Comparison of ENCODE assay signal across 11 cellular contexts in the genomic region with DNA sequence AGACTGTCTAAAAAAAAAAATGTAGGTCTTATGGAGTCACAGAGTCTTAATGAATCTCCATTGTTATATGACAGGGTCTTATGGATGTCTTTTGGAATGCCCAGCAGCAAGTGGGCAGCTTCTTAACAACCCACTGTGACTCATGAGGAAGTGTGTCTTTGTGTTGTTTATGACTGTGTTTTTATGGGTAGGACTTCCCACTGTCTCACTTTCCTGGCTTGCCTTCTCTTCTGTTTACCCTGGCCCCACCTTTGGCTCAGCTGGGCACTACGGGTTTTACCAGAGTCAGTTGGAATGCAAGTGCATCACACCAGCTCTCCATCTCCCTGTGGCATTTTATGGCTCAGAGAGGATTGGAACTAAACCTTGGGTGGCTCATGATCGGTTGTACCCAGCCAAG.
A peak's percentile ranks its signal among the peaks of the same experiment; 100 is the strongest.
DNase-seq lines count a peak whose midpoint lies in the region; ATAC-seq, FAIRE-seq and TF ChIP-seq lines count a peak whose summit lies in the region.
"Had no signal": no experiment of that assay in that cellular context is flagged by ENCODE, and none has a peak within 500 bp of the region (broad histone marks: within the 10 kb centered on the region; RNA-seq: fewer than 3 reads in every experiment).

No MANE protein-coding gene starts in this region.

- peaks cover 5% of the 10 kb centered on the region for H3K9me3 ChIP-seq in mucosa of descending colon

- H3K4me1 ChIP-seq in mucosa of descending colon (ENCODE audit: low read depth), result peaks cover 19% of the 10 kb centered on the region

- peak; percentile 23 for FAIRE-seq in bronchial epithelial cell (lab: Jason Lieb, UNC)

- no peaks in the 10 kb centered on the region for H3K27me3 Mint-ChIP-seq in T-helper 2 cell treated with Interferon-gamma antibody and Interleukin-4, amounts not matched to agents 5 μg/mL and 100 μg/mL, for 36 hours (ENCODE audit: low read depth)
- H3K27me3 Mint-ChIP-seq in nephron progenitor cell (ENCODE audit: low read depth, poor library complexity), result no peaks in the 10 kb centered on the region

- H3K4me3 ChIP-seq in bronchial epithelial cell (ENCODE audit: low read depth, low read length), result no peak overlapping the region
- H3K4me3 ChIP-seq in mucosa of descending colon, result no peak overlapping the region
- H3K4me3 ChIP-seq: gastroesophageal sphincter had no signal

- H3K27ac Mint-ChIP-seq in T-helper 2 cell treated with Interferon-gamma antibody and Interleukin-4, amounts not matched to agents 5 μg/mL and 100 μg/mL, for 36 hours, result no peak overlapping the region
- H3K27ac Mint-ChIP-seq in nephron progenitor cell, result no peak overlapping the region
- H3K27ac Mint-ChIP-seq: activated T-cell treated with anti-CD3 and anti-CD28 coated beads, Interleukin-2, amount 50 U/mL, for 24 hours; CD8-positive, alpha-beta T cell had no signal

- DNase-seq in CD1c-positive myeloid dendritic cell (ENCODE audit: extremely low spot score) (peak; percentile 73), MV-4-11 (lab: John Stamatoyannopoulos, UW) (peak; percentile 44), bronchial epithelial cell (ENCODE audit: low read depth) (peak; percentile 90), mucosa of descending colon (peak; percentile 81 to 86 (median 82)), nephron progenitor cell (no peak)
- DNase-seq in activated naive CD4-positive, alpha-beta T cell treated with anti-CD3 and anti-CD28 coated beads, Interleukin-2, amount 50 U/mL, for 16 hours, result no peak
- no peak for DNase-seq in T-helper 2 cell treated with Interferon-gamma antibody and Interleukin-4, amounts not matched to agents 5 μg/mL and 100 μg/mL, for 36 hours (ENCODE audit: low spot score)
- DNase-seq in stimulated activated CD4-positive, alpha-beta T cell treated with anti-CD3 and anti-CD28 coated beads, Interleukin-2, amount 100 ng/mL, for 48 hours, result no peak
- DNase-seq: activated T-cell treated with anti-CD3 and anti-CD28 coated beads, Interleukin-2, amount 50 U/mL, for 24 hours; CD8-positive, alpha-beta T cell had no signal

- H3K4me1 Mint-ChIP-seq in T-helper 2 cell treated with Interferon-gamma antibody and Interleukin-4, amounts not matched to agents 5 μg/mL and 100 μg/mL, for 36 hours (ENCODE audit: low read depth), result peaks cover 5% of the 10 kb centered on the region
- H3K4me1 Mint-ChIP-seq in nephron progenitor cell, result peaks cover 29% of the 10 kb centered on the region

- TF ChIP-seq CTCF in bronchial epithelial cell (IDR thresholded peaks at IDR 0.05; ENCODE audit: insufficient read depth, low read length, severe bottlenecking), result no peak
- no peak for TF ChIP-seq CTCF in mucosa of descending colon (IDR thresholded peaks at IDR 0.05)
- TF ChIP-seq CTCF in nephron progenitor cell (IDR thresholded peaks at IDR 0.05), result no peak

- no peaks in the 10 kb centered on the region for H3K27me3 ChIP-seq in bronchial epithelial cell (ENCODE audit: control insufficient read depth, insufficient read depth, low read length)
- H3K27me3 ChIP-seq: gastroesophageal sphincter had no signal

- peak; percentile 98 for ATAC-seq in mucosa of descending colon
- ATAC-seq: CD8-positive, alpha-beta T cell; gastroesophageal sphincter had no signal

- H3K4me3 Mint-ChIP-seq in T-helper 2 cell treated with Interferon-gamma antibody and Interleukin-4, amounts not matched to agents 5 μg/mL and 100 μg/mL, for 36 hours, result no peak overlapping the region
- H3K4me3 Mint-ChIP-seq in nephron progenitor cell, result no peak overlapping the region
- H3K4me3 Mint-ChIP-seq: activated T-cell treated with anti-CD3 and anti-CD28 coated beads, Interleukin-2, amount 50 U/mL, for 24 hours; CD8-positive, alpha-beta T cell had no signal

- intact Hi-C loops in mucosa of descending colon (cut with DNase I, micrococcal nuclease), result no loop called here

- H3K36me3 ChIP-seq in bronchial epithelial cell (ENCODE audit: control insufficient read depth, insufficient read depth, low read length) (no peaks in the 10 kb centered on the region), mucosa of descending colon (ENCODE audit: low read depth) (no peaks in the 10 kb centered on the region)
- H3K36me3 ChIP-seq: gastroesophageal sphincter had no signal

- H3K36me3 Mint-ChIP-seq in T-helper 2 cell treated with Interferon-gamma antibody and Interleukin-4, amounts not matched to agents 5 μg/mL and 100 μg/mL, for 36 hours (ENCODE audit: low read depth), result no peaks in the 10 kb centered on the region
- H3K36me3 Mint-ChIP-seq in nephron progenitor cell (ENCODE audit: low read depth), result peaks cover 28% of the 10 kb centered on the region
- H3K36me3 Mint-ChIP-seq: CD8-positive, alpha-beta T cell had no signal

- H3K9me3 Mint-ChIP-seq in T-helper 2 cell treated with Interferon-gamma antibody and Interleukin-4, amounts not matched to agents 5 μg/mL and 100 μg/mL, for 36 hours, result peaks cover 5% of the 10 kb centered on the region
- peaks cover 23% of the 10 kb centered on the region for H3K9me3 Mint-ChIP-seq in nephron progenitor cell
- H3K9me3 Mint-ChIP-seq: activated T-cell treated with anti-CD3 and anti-CD28 coated beads, Interleukin-2, amount 50 U/mL, for 24 hours; CD8-positive, alpha-beta T cell had no signal

Comparison
In these comparisons a context has a peak if more than half of its experiments do, and no peak if none do; other contexts are left out.
1. DNase-seq: peak in CD1c-positive myeloid dendritic cell (single experiment), MV-4-11 (single experiment), bronchial epithelial cell (single experiment) and mucosa of descending colon (3 of 3); none in activated naive CD4-positive, alpha-beta T cell treated with anti-CD3 and anti-CD28 coated beads, Interleukin-2, amount 50 U/mL, for 16 hours (single experiment), T-helper 2 cell treated with Interferon-gamma antibody and Interleukin-4, amounts not matched to agents 5 μg/mL and 100 μg/mL, for 36 hours (single experiment), stimulated activated CD4-positive, alpha-beta T cell treated with anti-CD3 and anti-CD28 coated beads, Interleukin-2, amount 100 ng/mL, for 48 hours (0 of 2) and nephron progenitor cell (single experiment).